In the genomic region with DNA sequence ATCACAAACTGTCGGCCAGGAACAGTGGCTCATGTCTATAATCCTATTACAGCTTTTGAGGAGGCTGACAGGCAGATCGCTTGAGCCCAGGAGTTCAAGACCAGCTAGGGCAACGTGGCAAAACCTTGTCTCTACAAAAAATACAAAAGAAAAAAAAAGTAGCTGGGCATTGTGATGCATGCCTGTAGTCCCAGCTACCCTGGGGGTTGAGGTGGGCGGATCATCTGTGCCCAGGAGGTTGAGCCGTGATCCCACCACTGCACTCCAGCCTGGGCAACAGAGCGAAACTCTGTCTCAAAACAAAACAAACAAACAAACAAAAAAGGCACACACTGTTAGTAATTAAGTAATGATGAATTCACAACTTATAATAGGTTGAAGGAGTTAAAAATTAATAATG, we compare ENCODE assay signal across 29 cellular contexts.
"Had no signal": no experiment of that assay in that cellular context is flagged by ENCODE, and none has a peak within 500 bp of the region (broad histone marks: within the 10 kb centered on the region; RNA-seq: fewer than 3 reads in every experiment).

No MANE protein-coding gene starts in this region.

- H3K9ac ChIP-seq: neural progenitor cell, parathyroid adenoma had no signal

- H3K4me1 Mint-ChIP-seq: immature natural killer cell; naive B cell; natural killer cell; nephron progenitor cell; stimulated activated memory B cell treated with anti-CD40 and anti-IgM and Interleukin-4, amounts not matched to agents 10 μg/mL and 1 μg/mL and 100 μg/mL, for 72 hours; stimulated activated naive CD8-positive, alpha-beta T cell treated with anti-CD3 and anti-CD28 coated beads, Interleukin-15, amount 100 ng/mL, for 72 hours had no signal

- H3K4me3 ChIP-seq: left lung, lower lobe of right lung, neural progenitor cell, psoas muscle, right atrium auricular region, right lobe of liver, smooth muscle cell, transverse colon, upper lobe of left lung, vagina had no signal

- H3K27ac ChIP-seq: left lung, lower lobe of right lung, neural progenitor cell, parathyroid adenoma, psoas muscle, right atrium auricular region, right lobe of liver, transverse colon, upper lobe of left lung, vagina had no signal

- H3K36me3 ChIP-seq: left lung, lower lobe of right lung, neural progenitor cell, right atrium auricular region, right lobe of liver, transverse colon, upper lobe of left lung, vagina had no signal

- H3K4me1 ChIP-seq: left lung, lower lobe of right lung, parathyroid adenoma, psoas muscle, right atrium auricular region, right lobe of liver, transverse colon, upper lobe of left lung, vagina had no signal

- H3K27ac Mint-ChIP-seq: immature natural killer cell; mesothelial cell of epicardium; natural killer cell; nephron progenitor cell; neural progenitor cell; stimulated activated memory B cell treated with anti-CD40 and anti-IgM and Interleukin-4, amounts not matched to agents 10 μg/mL and 1 μg/mL and 100 μg/mL, for 72 hours; stimulated activated naive CD8-positive, alpha-beta T cell treated with anti-CD3 and anti-CD28 coated beads, Interleukin-15, amount 100 ng/mL, for 72 hours had no signal

- H3K4me3 Mint-ChIP-seq: immature natural killer cell; mesothelial cell of epicardium; naive B cell; natural killer cell; nephron progenitor cell; neural progenitor cell; stimulated activated memory B cell treated with anti-CD40 and anti-IgM and Interleukin-4, amounts not matched to agents 10 μg/mL and 1 μg/mL and 100 μg/mL, for 72 hours; stimulated activated naive CD8-positive, alpha-beta T cell treated with anti-CD3 and anti-CD28 coated beads, Interleukin-15, amount 100 ng/mL, for 72 hours had no signal

- H3K9me3 ChIP-seq: left lung, lower lobe of right lung, psoas muscle, right atrium auricular region, right lobe of liver, transverse colon, upper lobe of left lung, vagina had no signal

- H3K9me3 Mint-ChIP-seq: nephron progenitor cell; neural progenitor cell; stimulated activated memory B cell treated with anti-CD40 and anti-IgM and Interleukin-4, amounts not matched to agents 10 μg/mL and 1 μg/mL and 100 μg/mL, for 72 hours had no signal

- FAIRE-seq: islet of Langerhans, kidney had no signal

- H3K27me3 Mint-ChIP-seq: naive B cell; stimulated activated memory B cell treated with anti-CD40 and anti-IgM and Interleukin-4, amounts not matched to agents 10 μg/mL and 1 μg/mL and 100 μg/mL, for 72 hours; stimulated activated naive CD8-positive, alpha-beta T cell treated with anti-CD3 and anti-CD28 coated beads, Interleukin-15, amount 100 ng/mL, for 72 hours had no signal

- H3K4me2 ChIP-seq: neural progenitor cell, smooth muscle cell had no signal

- H2AFZ ChIP-seq: neural progenitor cell, parathyroid adenoma had no signal

- DNase-seq: hippocampal formation; immature natural killer cell; kidney; left colon; left lung; lower lobe of right lung; mesendoderm; naive B cell; natural killer cell; nephron progenitor cell; psoas muscle; right lobe of liver; stimulated activated CD4-positive, alpha-beta T cell treated with anti-CD3 and anti-CD28 coated beads, Interleukin-1b, Interleukin-23, amount 100 ng/mL, for 48 hours; stimulated activated CD4-positive, alpha-beta T cell treated with anti-CD3 and anti-CD28 coated beads, Interleukin-2, amount 100 ng/mL, for 48 hours; stimulated activated CD4-positive, alpha-beta T cell treated with anti-CD3 and anti-CD28 coated beads, Interleukin-4, amount 100 ng/mL, for 4 hours; stimulated activated CD8-positive, alpha-beta memory T cell treated with anti-CD3 and anti-CD28 coated beads, Interleukin-4, amount 100 ng/mL, for 48 hours; stimulated activated naive CD4-positive, alpha-beta T cell treated with Interleukin-2 at 50 U/mL for 16 hours; stimulated activated naive CD8-positive, alpha-beta T cell treated with anti-CD3 and anti-CD28 coated beads, Interleukin-15, amount 100 ng/mL, for 72 hours; substantia nigra; transverse colon; upper lobe of left lung had no signal

- H3K27me3 ChIP-seq: left lung, neural progenitor cell, right atrium auricular region, right lobe of liver, transverse colon, upper lobe of left lung, vagina had no signal

- H3K36me3 Mint-ChIP-seq: immature natural killer cell; mesothelial cell of epicardium; naive B cell; neural progenitor cell; stimulated activated memory B cell treated with anti-CD40 and anti-IgM and Interleukin-4, amounts not matched to agents 10 μg/mL and 1 μg/mL and 100 μg/mL, for 72 hours had no signal

- ATAC-seq: left colon; left lung; lower lobe of right lung; natural killer cell; psoas muscle; right lobe of liver; stimulated activated memory B cell treated with anti-CD40 and anti-IgM and Interleukin-4, amounts not matched to agents 10 μg/mL and 1 μg/mL and 100 μg/mL, for 72 hours; stimulated activated naive CD8-positive, alpha-beta T cell treated with anti-CD3 and anti-CD28 coated beads, Interleukin-15, amount 100 ng/mL, for 72 hours had no signal
